In genomic region chr2:109206569-109207145, GRCh38 we compare ENCODE assay signal across 26 cellular contexts.
DNase-seq lines count a peak whose midpoint lies in the region; ATAC-seq and TF ChIP-seq lines count a peak whose summit lies in the region.
"Had no signal": no experiment of that assay in that cellular context is flagged by ENCODE, and none has a peak within 500 bp of the region (broad histone marks: within the 10 kb centered on the region; RNA-seq: fewer than 3 reads in every experiment).

No MANE protein-coding gene starts in this region.

- no peak overlapping the region for H2BK15ac ChIP-seq in neuronal stem cell (ENCODE audit: low read length)

- H3K23ac ChIP-seq in neuronal stem cell (ENCODE audit: low read depth, low read length, poor library complexity) = peak overlapping the region; percentile 77

- no peak overlapping the region for H2BK120ac ChIP-seq in neuronal stem cell (ENCODE audit: low read depth, low read length)

- TF ChIP-seq CTCF in chondrocyte (IDR thresholded peaks at IDR 0.05) = no peak

- H3K4me1 ChIP-seq in BLaER1 (peaks cover 45% of the 10 kb centered on the region), neuronal stem cell (ENCODE audit: control insufficient read depth in 2 of 2, insufficient read depth in 1 of 2, low read depth in 1 of 2, low read length in 2 of 2) (no peaks in the 10 kb centered on the region)

- H3K27me3 ChIP-seq in BLaER1 (peaks cover 25% of the 10 kb centered on the region), neuronal stem cell (ENCODE audit: control insufficient read depth in 3 of 3, insufficient read depth in 3 of 3, low read depth in 1 of 3, low read length in 3 of 3) (no peaks in the 10 kb centered on the region)

- peaks cover 100% of the 10 kb centered on the region for H4K20me1 ChIP-seq in BLaER1

- H3K36me3 ChIP-seq in BLaER1 (no peaks in the 10 kb centered on the region), neuronal stem cell (replicated peaks in 1 of 2; ENCODE audit: control insufficient read depth in 2 of 2, insufficient read depth in 2 of 2, low read length in 2 of 2) (no peaks in the 10 kb centered on the region)

- no peak overlapping the region for H3K9ac ChIP-seq in BLaER1
- H3K9ac ChIP-seq in neuronal stem cell (ENCODE audit: low read depth, low read length, poor library complexity) = no peak overlapping the region
- H3K9ac ChIP-seq: GM23248, SK-N-SH had no signal

- no peaks in the 10 kb centered on the region for H3K79me1 ChIP-seq in neuronal stem cell (ENCODE audit: low read depth, low read length)

- no peak overlapping the region for H3K14ac ChIP-seq in neuronal stem cell (ENCODE audit: low read length)

- H3K4me3 ChIP-seq in BLaER1 (no peak overlapping the region), neuronal stem cell (ENCODE audit: low read length in 2 of 2) (no peak overlapping the region)
- H3K4me3 ChIP-seq: GM12878, GM23248 had no signal

- H3K4me2 ChIP-seq in BLaER1 (peak overlapping the region; percentile 15), neuronal stem cell (ENCODE audit: insufficient read depth, low read length, poor library complexity, severe bottlenecking) (no peak overlapping the region)
- H3K4me2 ChIP-seq: SK-N-SH had no signal

- H3K27ac Mint-ChIP-seq in chondrocyte (ENCODE audit: unreplicated experiment) = peak overlapping the region; percentile 69
- H3K27ac Mint-ChIP-seq: H9, HFFc6 had no signal

- no peak for ATAC-seq in GM18909 (IDR thresholded peaks at IDR 0.05; ENCODE audit: poor library complexity, unreplicated experiment)

- H2BK5ac ChIP-seq in neuronal stem cell (ENCODE audit: low read length) = no peak overlapping the region

- H3K9me3 ChIP-seq in BLaER1 = no peaks in the 10 kb centered on the region
- peaks cover 0 to 6% of the 10 kb centered on the region in 2 donors for H3K9me3 ChIP-seq in neuronal stem cell (replicated peaks in 1 of 2; ENCODE audit: control insufficient read depth in 2 of 2, insufficient read depth in 1 of 2, low read depth in 1 of 2, low read length in 2 of 2)
- H3K9me3 ChIP-seq: SK-N-SH had no signal

- no peak overlapping the region for H4K8ac ChIP-seq in neuronal stem cell (ENCODE audit: low read depth, low read length)

- no peak overlapping the region for H3K18ac ChIP-seq in neuronal stem cell (ENCODE audit: low read length)

- H3K9me3 Mint-ChIP-seq in chondrocyte (ENCODE audit: low read depth) = no peaks in the 10 kb centered on the region
- H3K9me3 Mint-ChIP-seq: H9, HFFc6 had no signal

- no peak overlapping the region for H3K4me3 Mint-ChIP-seq in chondrocyte (ENCODE audit: unreplicated experiment)
- H3K4me3 Mint-ChIP-seq: H9, HFFc6 had no signal

- no peak overlapping the region for H3K4ac ChIP-seq in neuronal stem cell (ENCODE audit: low read length)

- no peaks in the 10 kb centered on the region for H3K36me3 Mint-ChIP-seq in chondrocyte (ENCODE audit: low read depth)

- H3K4me1 Mint-ChIP-seq in chondrocyte (ENCODE audit: low read depth) = peaks cover 68% of the 10 kb centered on the region

- H4K91ac ChIP-seq in neuronal stem cell (ENCODE audit: low read depth, low read length, poor library complexity) = no peak overlapping the region

- no peak overlapping the region for H2AK5ac ChIP-seq in neuronal stem cell (ENCODE audit: low read depth, low read length)

- no peaks in the 10 kb centered on the region for H3K27me3 Mint-ChIP-seq in chondrocyte (ENCODE audit: low read depth)

- DNase-seq in DMS53 (lab: John Stamatoyannopoulos, UW) = peak; percentile 40
- DNase-seq in DMS53 treated with DMSO at 0.1 percent for 48 hours (lab: John Stamatoyannopoulos, UW; ENCODE audit: unreplicated experiment) = no peak
- no peak for DNase-seq in chondrocyte (ENCODE audit: low spot score)
- no peak for DNase-seq in neuronal stem cell (ENCODE audit: low spot score)
- no peak for DNase-seq in dermis blood vessel endothelial cell
- DNase-seq in NCI-H1930 (lab: John Stamatoyannopoulos, UW) = no peak
- DNase-seq: ACHN, DMS79 treated with DMSO at 0.1 percent for 48 hours, GM23248, H9, HFFc6, KG1, NCI-H1105, NCI-H146, NCI-H2029 treated with DMSO at 0.1 percent for 48 hours, NCI-H226, NCI-H510A treated with DMSO at 0.1 percent for 48 hours, NCI-H748 treated with DMSO at 0.1 percent for 48 hours, SIG-M5, SK-N-SH had no signal

- no peak overlapping the region for H2AFZ ChIP-seq in neuronal stem cell (ENCODE audit: low read length)
- H2AFZ ChIP-seq: GM23248 had no signal

- H3K27ac ChIP-seq in BLaER1 (no peak overlapping the region), neuronal stem cell (replicated peaks; ENCODE audit: low read length) (no peak overlapping the region)
- H3K27ac ChIP-seq: 22Rv1, C4-2B, GM23248, HL-60 had no signal

- H2BK12ac ChIP-seq in neuronal stem cell (ENCODE audit: low read length) = no peak overlapping the region

- WGBS in neuronal stem cell (ENCODE audit: extremely low coverage in 2 of 2, insufficient read length in 2 of 2, insufficient replicate concordance in 1 of 2), 2 donors = no CpG with 5 or more reads among the region's 2 CpGs
